In genomic region chr2:29530281-29530680, GRCh38 we compare ENCODE assay signal across 15 cellular contexts.
"Had no signal": no experiment of that assay in that cellular context is flagged by ENCODE, and none has a peak within 500 bp of the region (broad histone marks: within the 10 kb centered on the region; RNA-seq: fewer than 3 reads in every experiment).

No MANE protein-coding gene starts in this region.

- H3K27me3 ChIP-seq: adrenal gland, upper lobe of right lung had no signal

- H3K36me3 Mint-ChIP-seq: activated naive CD8-positive, alpha-beta T cell; naive thymus-derived CD8-positive, alpha-beta T cell had no signal

- H3K9me3 ChIP-seq: adrenal gland, esophagus squamous epithelium, heart right ventricle, lower lobe of right lung, spleen, upper lobe of right lung had no signal

- ATAC-seq: activated T-helper 17 cell treated with anti-CD3 and anti-CD28 coated beads, Interleukin-2, amount 50 U/mL, for 72 hours; heart right ventricle; left lobe of liver; lower lobe of right lung; naive thymus-derived CD8-positive, alpha-beta T cell; stimulated activated naive CD8-positive, alpha-beta T cell treated with anti-CD3 and anti-CD28 coated beads, Interleukin-15, Interleukin-2, amounts not matched to agents 100 U/mL and 50 U/mL, for 24 hours; upper lobe of right lung had no signal

- H3K27ac ChIP-seq: adrenal gland, coronary artery, esophagus squamous epithelium, heart right ventricle, lower lobe of right lung, spleen, upper lobe of right lung had no signal

- H3K4me3 ChIP-seq: adrenal gland, coronary artery, esophagus squamous epithelium, heart right ventricle, lower lobe of right lung, spleen, upper lobe of right lung had no signal

- H3K4me3 Mint-ChIP-seq: activated naive CD8-positive, alpha-beta T cell; activated T-helper 17 cell treated with anti-CD3 and anti-CD28 coated beads, Interleukin-2, amount 50 U/mL, for 72 hours; naive thymus-derived CD8-positive, alpha-beta T cell had no signal

- H3K27ac Mint-ChIP-seq: activated naive CD8-positive, alpha-beta T cell; activated T-helper 17 cell treated with anti-CD3 and anti-CD28 coated beads, Interleukin-2, amount 50 U/mL, for 72 hours; naive thymus-derived CD8-positive, alpha-beta T cell had no signal

- H3K9me3 Mint-ChIP-seq: activated T-helper 17 cell treated with anti-CD3 and anti-CD28 coated beads, Interleukin-2, amount 50 U/mL, for 72 hours; naive thymus-derived CD8-positive, alpha-beta T cell had no signal

- DNase-seq: activated T-cell treated with anti-CD3 and anti-CD28 coated beads, Interleukin-2, amount 50 U/mL, for 1 hour; adrenal gland; esophagus squamous epithelium; heart right ventricle; lower lobe of right lung; naive thymus-derived CD8-positive, alpha-beta T cell; spleen; stimulated activated CD4-positive, alpha-beta T cell treated with anti-CD3 and anti-CD28 coated beads, Interleukin-4, amount 100 ng/mL, for 24 hours; stimulated activated naive CD8-positive, alpha-beta T cell treated with anti-CD3 and anti-CD28 coated beads, Interleukin-15, Interleukin-2, amounts not matched to agents 100 U/mL and 50 U/mL, for 24 hours; T-helper 1 cell; upper lobe of right lung had no signal

- H3K4me1 ChIP-seq: adrenal gland, lower lobe of right lung, spleen, upper lobe of right lung had no signal

- H3K36me3 ChIP-seq: adrenal gland, esophagus squamous epithelium, heart right ventricle, lower lobe of right lung, spleen, upper lobe of right lung had no signal
